Comparison of ENCODE assay signal across 10 cellular contexts in genomic region chr4:113445286-113445685, GRCh38.
DNase-seq lines count a peak whose midpoint lies in the region; ATAC-seq and TF ChIP-seq lines count a peak whose summit lies in the region.
"Had no signal": no experiment of that assay in that cellular context is flagged by ENCODE, and none has a peak within 500 bp of the region (broad histone marks: within the 10 kb centered on the region; RNA-seq: fewer than 3 reads in every experiment).

No MANE protein-coding gene starts in this region.

- no peak overlapping the region for H3K56ac ChIP-seq in IMR-90 (ENCODE audit: extremely low read depth, insufficient read depth, low read length)

- peak; percentile 53 for ATAC-seq in IMR-90 (ENCODE audit: low read depth)
- peak; percentile 53 for ATAC-seq in mucosa of descending colon
- no peak for ATAC-seq in HG03159 (IDR thresholded peaks at IDR 0.05; ENCODE audit: unreplicated experiment)
- no peak for ATAC-seq in HG03439 (IDR thresholded peaks at IDR 0.05; ENCODE audit: unreplicated experiment)

- peak overlapping the region; percentile 13; the same call in 1 of the 2 replicates for H3K27ac ChIP-seq in IMR-90 (ENCODE audit: insufficient read depth, low read length)

- BruUV-seq in IMR-90 (replicated peaks; lab: Mats Ljungman, UMichigan): no TSS peak

- H3K27ac Mint-ChIP-seq in chondrocyte (ENCODE audit: unreplicated experiment): peak overlapping the region; percentile 92
- H3K27ac Mint-ChIP-seq: activated naive CD8-positive, alpha-beta T cell treated with anti-CD3 and anti-CD28 coated beads, Interleukin-2, amount 10 ng/mL, durations not matched to agents 7 days and 5 days had no signal

- peaks cover 38% of the 10 kb centered on the region for H3K4me1 Mint-ChIP-seq in chondrocyte (ENCODE audit: low read depth)

- CTCF ChIA-PET in IMR-90 (lab: Yijun Ruan, JAX): no interaction called here

- peak; percentile 79 for DNase-seq in A172 (ENCODE audit: low spot score)
- peak; percentile 94 for DNase-seq in IMR-90
- DNase-seq in chondrocyte (ENCODE audit: low spot score): no peak
- peak in 1 of 3 donors; percentile 12 for DNase-seq in mucosa of descending colon
- no peak for DNase-seq in NCI-H187 (lab: John Stamatoyannopoulos, UW)
- DNase-seq in NCI-H524 treated with DMSO at 0.1 percent for 48 hours (lab: John Stamatoyannopoulos, UW): no peak
- DNase-seq: activated naive CD8-positive, alpha-beta T cell treated with anti-CD3 and anti-CD28 coated beads, Interleukin-2, amount 10 ng/mL, durations not matched to agents 7 days and 5 days; COR-L47 had no signal

- H3K36me3 ChIP-seq in IMR-90 (ENCODE audit: control insufficient read depth, insufficient read depth, low read length): no peaks in the 10 kb centered on the region
- no peaks in the 10 kb centered on the region for H3K36me3 ChIP-seq in mucosa of descending colon (ENCODE audit: low read depth)

- no peak overlapping the region for H3K9ac ChIP-seq in IMR-90 (ENCODE audit: low read depth, low read length)

- peak overlapping the region; percentile 56; the same call in 1 of the 2 replicates for H3K4ac ChIP-seq in IMR-90 (ENCODE audit: low read depth, low read length)

- H4K91ac ChIP-seq in IMR-90 (ENCODE audit: insufficient read depth, low read depth, low read length): 0 out of 2 replicates have a peak overlapping the region, but pooled peaks have one; percentile 20

- no peak overlapping the region; the same call in 1 of the 2 replicates for H3K23ac ChIP-seq in IMR-90 (ENCODE audit: low read depth, low read length)

- H2AK5ac ChIP-seq in IMR-90 (ENCODE audit: low read depth, low read length): peak overlapping the region; percentile 5; the same call in 1 of the 2 replicates

- no peaks in the 10 kb centered on the region for H4K20me1 ChIP-seq in IMR-90 (ENCODE audit: insufficient read depth, low read length)

- peaks cover 2% of the 10 kb centered on the region for H3K9me3 Mint-ChIP-seq in chondrocyte (ENCODE audit: low read depth)

- H3K18ac ChIP-seq in IMR-90 (ENCODE audit: low read depth, low read length): no peak overlapping the region

- no peak overlapping the region for H3K14ac ChIP-seq in IMR-90 (replicated peaks; ENCODE audit: low read depth, low read length)

- no peak overlapping the region for H4K5ac ChIP-seq in IMR-90 (ENCODE audit: low read depth, low read length)

- H3K4me3 Mint-ChIP-seq in chondrocyte (ENCODE audit: unreplicated experiment): no peak overlapping the region
- H3K4me3 Mint-ChIP-seq: activated naive CD8-positive, alpha-beta T cell treated with anti-CD3 and anti-CD28 coated beads, Interleukin-2, amount 10 ng/mL, durations not matched to agents 7 days and 5 days had no signal

- no peak overlapping the region for H2BK15ac ChIP-seq in IMR-90 (ENCODE audit: low read depth, low read length)

- H4K8ac ChIP-seq in IMR-90 (ENCODE audit: low read depth in 2 of 2, low read length in 2 of 2): peak overlapping the region in 1 of 2 experiments; percentile 59; a peak in 2 of 4 replicates

- peaks cover 4% of the 10 kb centered on the region for H3K36me3 Mint-ChIP-seq in chondrocyte (ENCODE audit: low read depth)
- H3K36me3 Mint-ChIP-seq: activated naive CD8-positive, alpha-beta T cell treated with anti-CD3 and anti-CD28 coated beads, Interleukin-2, amount 10 ng/mL, durations not matched to agents 7 days and 5 days had no signal

- peak overlapping the region; percentile 37 for H2BK5ac ChIP-seq in IMR-90 (ENCODE audit: low read depth, low read length, poor library complexity, severe bottlenecking)

- no peak overlapping the region for H2AFZ ChIP-seq in IMR-90 (replicated peaks; ENCODE audit: low read length, poor library complexity)

- peak overlapping the region; percentile 64; the same call in 1 of the 2 replicates for H2BK120ac ChIP-seq in IMR-90 (ENCODE audit: low read depth, low read length)

- H3K27me3 Mint-ChIP-seq in chondrocyte (ENCODE audit: low read depth): no peaks in the 10 kb centered on the region
- H3K27me3 Mint-ChIP-seq: activated naive CD8-positive, alpha-beta T cell treated with anti-CD3 and anti-CD28 coated beads, Interleukin-2, amount 10 ng/mL, durations not matched to agents 7 days and 5 days had no signal

- WGBS in IMR-90 (ENCODE audit: extremely low coverage in 2 of 2, insufficient read length in 1 of 2), 2 experiments: no CpG with 5 or more reads among the region's 5 CpGs

- peak overlapping the region; percentile 68 for H3K4me2 ChIP-seq in IMR-90 (ENCODE audit: low read depth, low read length)

- peak overlapping the region; percentile 70; the same call in 1 of the 2 replicates for H2BK20ac ChIP-seq in IMR-90 (ENCODE audit: low read depth, low read length)

- dilution Hi-C loops in IMR-90 (cut with HindIII; ENCODE audit: low sequenced_read_pairs, unreplicated experiment): no loop called here

- H3K79me1 ChIP-seq in IMR-90 (ENCODE audit: low read depth in 1 of 2, low read length in 2 of 2): no peaks in the 10 kb centered on the region

- no peak overlapping the region for H2AK9ac ChIP-seq in IMR-90 (replicated peaks; ENCODE audit: low read depth, low read length, poor library complexity)

- intact Hi-C loops in IMR-90 (cut with micrococcal nuclease): no loop called here
- intact Hi-C loops in mucosa of descending colon (cut with DNase I, micrococcal nuclease): no loop called here

- POLR2A ChIA-PET in IMR-90 (lab: Charles Lee; ENCODE audit: unreplicated experiment): no interaction called here

- H3K4me3 ChIP-seq in IMR-90 (ENCODE audit: insufficient read depth, low read depth, low read length) (no peak overlapping the region), mucosa of descending colon (no peak overlapping the region)

- no peak for TF ChIP-seq CTCF in IMR-90 (conservative IDR thresholded peaks at IDR 0.05; ENCODE audit: low read depth, low read length)
- no peak for TF ChIP-seq CTCF in chondrocyte (IDR thresholded peaks at IDR 0.05)
- no peak for TF ChIP-seq CTCF in mucosa of descending colon (IDR thresholded peaks at IDR 0.05)

- H3K9me3 ChIP-seq in IMR-90 (ENCODE audit: control insufficient read depth, insufficient read depth, low read length): peaks cover 4% of the 10 kb centered on the region
- H3K9me3 ChIP-seq in mucosa of descending colon: no peaks in the 10 kb centered on the region

- H3K9me1 ChIP-seq in IMR-90 (ENCODE audit: insufficient read depth, low read length): no peaks in the 10 kb centered on the region

- in situ Hi-C loops in IMR-90 (cut with MboI; ENCODE audit: low sequenced_read_pairs): no loop called here

- H3K4me1 ChIP-seq in IMR-90 (ENCODE audit: control insufficient read depth, insufficient read depth, low read length) (peaks cover 8% of the 10 kb centered on the region), mucosa of descending colon (ENCODE audit: low read depth) (no peaks in the 10 kb centered on the region)

- no peak for TF ChIP-seq POLR2A in IMR-90 (IDR thresholded peaks at IDR 0.05; ENCODE audit: low read depth, low read length)

- TF ChIP-seq RAD21 in IMR-90 (IDR thresholded peaks at IDR 0.05; ENCODE audit: low read length): no peak

- no peaks in the 10 kb centered on the region for H3K27me3 ChIP-seq in IMR-90 (ENCODE audit: control insufficient read depth, insufficient read depth, low read length)

TF ChIP-seq in IMR-90, 13 proteins besides CTCF, POLR2A, EP300 and RAD21:
- TF ChIP-seq USF2 (IDR thresholded peaks at IDR 0.05; ENCODE audit: low read depth, low read length) (no peak), FOS (IDR thresholded peaks at IDR 0.05; ENCODE audit: low read depth, low read length) (0 out of 2 replicates have a peak, but pooled peaks have one; percentile 20), SMC3 (IDR thresholded peaks at IDR 0.05; ENCODE audit: low read depth, low read length) (no peak), NFE2L2 (IDR thresholded peaks at IDR 0.05; ENCODE audit: low read depth, low read length) (no peak), CHD1 (IDR thresholded peaks at IDR 0.05; ENCODE audit: low read depth, low read length) (no peak), CEBPB (IDR thresholded peaks at IDR 0.05; ENCODE audit: low read depth, low read length) (peak; percentile 94), ELK1 (IDR thresholded peaks at IDR 0.05; ENCODE audit: borderline replicate concordance, low read depth, low read length) (no peak), MXI1 (IDR thresholded peaks at IDR 0.05; ENCODE audit: borderline replicate concordance, low read depth, low read length) (no peak), MAZ (IDR thresholded peaks at IDR 0.05; ENCODE audit: borderline replicate concordance, low read depth, low read length) (no peak), BHLHE40 (IDR thresholded peaks at IDR 0.05; ENCODE audit: low read depth, low read length) (peak; percentile 66; the same call in 1 of the 2 replicates), MAFK (IDR thresholded peaks at IDR 0.05; ENCODE audit: low read depth, low read length) (no peak), RCOR1 (IDR thresholded peaks at IDR 0.05; ENCODE audit: insufficient replicate concordance, low read length) (peak; percentile 60), RFX5 (IDR thresholded peaks at IDR 0.05; ENCODE audit: low read depth, low read length) (no peak)

Comparison
In these comparisons a context has a peak if more than half of its experiments do, and no peak if none do; other contexts are left out.
1. DNase-seq: peak in A172 (single experiment) and IMR-90 (single experiment); none in chondrocyte (single experiment), NCI-H187 (0 of 2) and NCI-H524 treated with DMSO at 0.1 percent for 48 hours (single experiment).
2. ATAC-seq: peak in IMR-90 (single experiment) and mucosa of descending colon (single experiment); none in HG03159 (single experiment) and HG03439 (single experiment).